26 cellular contexts compared by ENCODE assay signal in genomic region chr1:182283746-182284544, GRCh38.
"Had no signal": no experiment of that assay in that cellular context is flagged by ENCODE, and none has a peak within 500 bp of the region (broad histone marks: within the 10 kb centered on the region; RNA-seq: fewer than 3 reads in every experiment).

No MANE protein-coding gene starts in this region.

- H3K9me3 ChIP-seq: gastrocnemius medialis, prostate gland, right atrium auricular region, suprapubic skin, transverse colon, upper lobe of right lung, uterus had no signal

- H3K27ac ChIP-seq: epithelial cell of prostate, gastrocnemius medialis, neural progenitor cell, prostate gland, right atrium auricular region, suprapubic skin, transverse colon, upper lobe of right lung, uterus had no signal

- FAIRE-seq: keratinocyte had no signal

- DNase-seq: effector CD8-positive, alpha-beta T cell; endodermal cell; foreskin fibroblast; gastrocnemius medialis; head of caudate nucleus; mesenchymal stem cell; naive thymus-derived CD4-positive, alpha-beta T cell; stimulated activated CD4-positive, alpha-beta T cell treated with anti-CD3 and anti-CD28 coated beads, Interleukin-12 subunit alpha, Interleukin-12 subunit beta, amount 100 ng/mL, for 4 hours; stimulated activated CD4-positive, alpha-beta T cell treated with anti-CD3 and anti-CD28 coated beads, Interleukin-1b, Interleukin-23, amount 100 ng/mL, for 48 hours; stimulated activated CD4-positive, alpha-beta T cell treated with anti-CD3 and anti-CD28 coated beads, Interleukin-4, amount 100 ng/mL, for 1 hour; stimulated activated CD8-positive, alpha-beta memory T cell treated with anti-CD3 and anti-CD28 coated beads, Interleukin-4, amount 100 ng/mL, for 48 hours; stimulated activated naive CD4-positive, alpha-beta T cell; stimulated activated naive CD8-positive, alpha-beta T cell treated with anti-CD3 and anti-CD28 coated beads, Interleukin-15, amount 100 ng/mL, for 72 hours; transverse colon; upper lobe of right lung; uterus had no signal

- H3K4me2 ChIP-seq: neural progenitor cell, smooth muscle cell had no signal

- ATAC-seq: esophagus mucosa; gastrocnemius medialis; left lobe of liver; naive thymus-derived CD4-positive, alpha-beta T cell; sciatic nerve; stimulated activated naive CD8-positive, alpha-beta T cell treated with anti-CD3 and anti-CD28 coated beads, Interleukin-15, amount 100 ng/mL, for 72 hours; upper lobe of right lung had no signal

- H3K4me1 ChIP-seq: prostate gland, right atrium auricular region, upper lobe of right lung, uterus had no signal

- H3K36me3 ChIP-seq: gastrocnemius medialis, neural progenitor cell, prostate gland, right atrium auricular region, suprapubic skin, transverse colon, upper lobe of right lung, uterus had no signal

- H3K9ac ChIP-seq: neural progenitor cell had no signal

- H2AFZ ChIP-seq: neural progenitor cell had no signal

- H3K27me3 ChIP-seq: gastrocnemius medialis, neural progenitor cell, right atrium auricular region, suprapubic skin, transverse colon, upper lobe of right lung, uterus had no signal

- H3K4me3 ChIP-seq: gastrocnemius medialis, neural progenitor cell, prostate gland, right atrium auricular region, smooth muscle cell, suprapubic skin, transverse colon, upper lobe of right lung, uterus had no signal
